19 cellular contexts compared by ENCODE assay signal in the genomic region with DNA sequence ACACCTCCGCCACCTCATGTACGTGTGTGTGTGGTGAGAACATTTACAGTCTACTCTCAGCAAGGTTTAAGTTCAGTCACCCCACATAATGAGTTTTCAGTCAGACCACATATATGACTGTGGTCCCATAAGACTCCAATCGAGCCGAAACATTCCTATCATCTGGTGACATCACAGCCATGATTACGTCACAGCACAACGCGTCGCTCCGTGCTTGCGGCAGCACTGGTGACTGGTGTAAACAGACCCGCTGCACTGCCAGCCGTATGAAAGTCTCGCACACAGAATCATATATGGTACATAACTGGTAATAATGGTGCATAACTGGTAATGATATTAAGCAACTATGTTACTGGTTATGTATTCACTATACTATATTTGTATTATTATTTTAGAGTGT.
"Had no signal": no experiment of that assay in that cellular context is flagged by ENCODE, and none has a peak within 500 bp of the region (broad histone marks: within the 10 kb centered on the region; RNA-seq: fewer than 3 reads in every experiment).

No MANE protein-coding gene starts in this region.

- H3K27me3 Mint-ChIP-seq: activated CD4-positive, alpha-beta T cell treated with anti-CD3 and anti-CD28 coated beads, Interleukin-2, amount 10 ng/mL, durations not matched to agents 24 days and 14 days; activated naive CD4-positive, alpha-beta T cell treated with anti-CD3 and anti-CD28 coated beads, Interleukin-2, amount 50 U/mL, for 24 hours had no signal

- H3K36me3 Mint-ChIP-seq: mesothelial cell of epicardium, type B pancreatic cell had no signal

- H3K9me3 ChIP-seq: colonic mucosa, esophagus squamous epithelium, lower lobe of right lung, ovary had no signal

- H3K9me3 Mint-ChIP-seq: activated CD4-positive, alpha-beta T cell treated with anti-CD3 and anti-CD28 coated beads, Interleukin-2, amount 10 ng/mL, durations not matched to agents 24 days and 14 days; type B pancreatic cell had no signal

- DNase-seq: activated CD4-positive, alpha-beta T cell treated with anti-CD3 and anti-CD28 coated beads, Interleukin-2, amount 10 ng/mL, durations not matched to agents 24 days and 14 days; activated CD8-positive, alpha-beta memory T cell treated with anti-CD3 and anti-CD28 coated beads for 24 hours; central memory CD4-positive, alpha-beta T cell; colonic mucosa; effector CD4-positive, alpha-beta T cell; esophagus squamous epithelium; lower lobe of right lung; SHP77 treated with DMSO at 0.1 percent for 48 hours; stimulated activated CD4-positive, alpha-beta T cell treated with anti-CD3 and anti-CD28 coated beads, Interleukin-4, amount 100 ng/mL, for 4 hours; stimulated activated CD8-positive, alpha-beta memory T cell treated with anti-CD3 and anti-CD28 coated beads, Interleukin-4, amount 100 ng/mL, for 48 hours; stimulated activated naive CD4-positive, alpha-beta T cell treated with Interleukin-2 at 50 U/mL for 16 hours; substantia nigra; T-helper 2 cell had no signal

- H3K4me3 ChIP-seq: colonic mucosa, esophagus squamous epithelium, lower lobe of right lung, ovary had no signal

- H3K4me3 Mint-ChIP-seq: activated CD4-positive, alpha-beta T cell treated with anti-CD3 and anti-CD28 coated beads, Interleukin-2, amount 10 ng/mL, durations not matched to agents 24 days and 14 days; activated naive CD4-positive, alpha-beta T cell treated with anti-CD3 and anti-CD28 coated beads, Interleukin-2, amount 50 U/mL, for 24 hours; mesothelial cell of epicardium; neural crest cell; type B pancreatic cell; WTC11 had no signal

- ATAC-seq: lower lobe of right lung, WTC11 had no signal

- H3K27ac ChIP-seq: colonic mucosa, esophagus squamous epithelium, lower lobe of right lung, ovary had no signal

- H3K27ac Mint-ChIP-seq: activated CD4-positive, alpha-beta T cell treated with anti-CD3 and anti-CD28 coated beads, Interleukin-2, amount 10 ng/mL, durations not matched to agents 24 days and 14 days; activated naive CD4-positive, alpha-beta T cell treated with anti-CD3 and anti-CD28 coated beads, Interleukin-2, amount 50 U/mL, for 24 hours; mesothelial cell of epicardium; type B pancreatic cell; WTC11 had no signal

- H3K4me1 ChIP-seq: colonic mucosa had no signal

- H3K36me3 ChIP-seq: colonic mucosa, esophagus squamous epithelium, lower lobe of right lung, ovary had no signal

- H3K27me3 ChIP-seq: colonic mucosa, esophagus squamous epithelium, ovary had no signal

- H3K4me1 Mint-ChIP-seq: activated CD4-positive, alpha-beta T cell treated with anti-CD3 and anti-CD28 coated beads, Interleukin-2, amount 10 ng/mL, durations not matched to agents 24 days and 14 days; mesothelial cell of epicardium; neural crest cell; WTC11 had no signal
